In genomic region chr18:70373062-70373519, GRCh38 we compare ENCODE assay signal across 14 cellular contexts.
DNase-seq lines count a peak whose midpoint lies in the region; ATAC-seq and TF ChIP-seq lines count a peak whose summit lies in the region.
"Had no signal": no experiment of that assay in that cellular context is flagged by ENCODE, and none has a peak within 500 bp of the region (broad histone marks: within the 10 kb centered on the region; RNA-seq: fewer than 3 reads in every experiment).

No MANE protein-coding gene starts in this region.

- no peak overlapping the region for H3K4me3 ChIP-seq in endodermal cell (ENCODE audit: low read length)
- peak overlapping the region; percentile 39 for H3K4me3 ChIP-seq in osteoblast (ENCODE audit: insufficient read depth, low read length)
- H3K4me3 ChIP-seq in vagina = no peak overlapping the region
- H3K4me3 ChIP-seq: ascending aorta, heart left ventricle, Peyer's patch had no signal

- 77 to 80% methylated on average over 3 to 4 of the region's 4 CpGs for WGBS in endodermal cell (ENCODE audit: insufficient coverage in 1 of 2, insufficient read length in 1 of 2), 2 experiments

- in situ Hi-C loops in ACHN (cut with HindIII; ENCODE audit: low pct_ligation_motif_present, low pct_unique_long_range_greater_than_20kb, low sequenced_read_pairs) = no loop called here

- H3K4me1 Mint-ChIP-seq in endodermal cell = peaks cover 39% of the 10 kb centered on the region
- H3K4me1 Mint-ChIP-seq: activated CD4-positive, alpha-beta memory T cell treated with anti-CD3 and anti-CD28 coated beads, Interleukin-2, amount 10 ng/mL, durations not matched to agents 7 days and 5 days; naive thymus-derived CD4-positive, alpha-beta T cell had no signal

- peaks cover 3% of the 10 kb centered on the region for H3K9me3 Mint-ChIP-seq in endodermal cell
- H3K9me3 Mint-ChIP-seq: activated CD4-positive, alpha-beta memory T cell treated with anti-CD3 and anti-CD28 coated beads, Interleukin-2, amount 10 ng/mL, durations not matched to agents 7 days and 5 days had no signal

- H3K27me3 ChIP-seq in endodermal cell (ENCODE audit: control insufficient read depth, insufficient read depth, low read length, poor library complexity, severe bottlenecking) (no peaks in the 10 kb centered on the region), osteoblast (ENCODE audit: insufficient read depth, low read length) (no peaks in the 10 kb centered on the region), vagina (no peaks in the 10 kb centered on the region)
- H3K27me3 ChIP-seq: ascending aorta, heart left ventricle, Peyer's patch had no signal

- H3K9me3 ChIP-seq in endodermal cell (ENCODE audit: control insufficient read depth, low read length) = no peaks in the 10 kb centered on the region
- no peaks in the 10 kb centered on the region for H3K9me3 ChIP-seq in osteoblast (ENCODE audit: low read depth, low read length)
- H3K9me3 ChIP-seq in vagina = no peaks in the 10 kb centered on the region
- H3K9me3 ChIP-seq: ascending aorta, heart left ventricle, Peyer's patch had no signal

- TF ChIP-seq POLR2A in vagina (IDR thresholded peaks at IDR 0.05) = no peak

- peak overlapping the region; percentile 58 for H3K4me2 ChIP-seq in osteoblast (ENCODE audit: insufficient read depth, low read length)

- peak; percentile 96 for DNase-seq in GM04504 (ENCODE audit: low read depth)
- DNase-seq in endodermal cell = no peak
- DNase-seq in osteoblast (ENCODE audit: insufficient read length, low spot score, missing footprints) = peak; percentile 36
- DNase-seq in vagina (ENCODE audit: extremely low spot score in 2 of 2) = no peak
- no peak for DNase-seq in activated T-cell treated with anti-CD3 and anti-CD28 coated beads, Interleukin-2, amount 50 U/mL, for 1 hour
- DNase-seq in ACHN = no peak
- DNase-seq: activated CD4-positive, alpha-beta memory T cell treated with anti-CD3 and anti-CD28 coated beads, Interleukin-2, amount 10 ng/mL, durations not matched to agents 7 days and 5 days; heart left ventricle; MM.1S; naive thymus-derived CD4-positive, alpha-beta T cell had no signal

- no peaks in the 10 kb centered on the region for H3K36me3 ChIP-seq in endodermal cell (ENCODE audit: control insufficient read depth, insufficient read depth, low read length)
- no peaks in the 10 kb centered on the region for H3K36me3 ChIP-seq in osteoblast (ENCODE audit: insufficient read depth, low read length)
- H3K36me3 ChIP-seq in vagina = no peaks in the 10 kb centered on the region
- H3K36me3 ChIP-seq: ascending aorta, heart left ventricle, Peyer's patch had no signal

- no peaks in the 10 kb centered on the region for H3K79me2 ChIP-seq in osteoblast (ENCODE audit: insufficient read depth, low read length)

- H3K27ac Mint-ChIP-seq in endodermal cell = peak overlapping the region; percentile 13
- H3K27ac Mint-ChIP-seq: activated CD4-positive, alpha-beta memory T cell treated with anti-CD3 and anti-CD28 coated beads, Interleukin-2, amount 10 ng/mL, durations not matched to agents 7 days and 5 days; naive thymus-derived CD4-positive, alpha-beta T cell had no signal

- no peak for TF ChIP-seq CTCF in endodermal cell (conservative IDR thresholded peaks at IDR 0.05)
- no peak for TF ChIP-seq CTCF in osteoblast (IDR thresholded peaks at IDR 0.05; ENCODE audit: extremely low read depth, low read depth, low read length)
- no peak for TF ChIP-seq CTCF in vagina (IDR thresholded peaks at IDR 0.05)

- no peaks in the 10 kb centered on the region for H3K36me3 Mint-ChIP-seq in endodermal cell (ENCODE audit: low read depth)
- H3K36me3 Mint-ChIP-seq: naive thymus-derived CD4-positive, alpha-beta T cell had no signal

- peaks cover 3% of the 10 kb centered on the region for H3K27me3 Mint-ChIP-seq in endodermal cell (ENCODE audit: insufficient read depth)

- H3K4me1 ChIP-seq in endodermal cell (ENCODE audit: control insufficient read depth, insufficient read depth, low read length) (peaks cover 11% of the 10 kb centered on the region), osteoblast (ENCODE audit: insufficient read depth, low read length) (peaks cover 27% of the 10 kb centered on the region), vagina (no peaks in the 10 kb centered on the region)
- H3K4me1 ChIP-seq: ascending aorta, heart left ventricle had no signal

- H3K9ac ChIP-seq in endodermal cell (ENCODE audit: extremely low read depth, low read length, poor library complexity, severe bottlenecking) = no peak overlapping the region

- H2AFZ ChIP-seq in osteoblast (ENCODE audit: low read length) = peak overlapping the region; percentile 59

- H3K4me3 Mint-ChIP-seq in endodermal cell = no peak overlapping the region
- H3K4me3 Mint-ChIP-seq: activated CD4-positive, alpha-beta memory T cell treated with anti-CD3 and anti-CD28 coated beads, Interleukin-2, amount 10 ng/mL, durations not matched to agents 7 days and 5 days; naive thymus-derived CD4-positive, alpha-beta T cell had no signal

- H4K20me1 ChIP-seq in osteoblast (ENCODE audit: insufficient read depth, low read length) = no peaks in the 10 kb centered on the region

- intact Hi-C loops in vagina (cut with DNase I) = no loop called here

- no peak for ATAC-seq in HG03520 (IDR thresholded peaks at IDR 0.05; ENCODE audit: unreplicated experiment)
- ATAC-seq: heart left ventricle; naive thymus-derived CD4-positive, alpha-beta T cell had no signal

- no peak overlapping the region for H3K27ac ChIP-seq in endodermal cell (ENCODE audit: low read depth, low read length)
- peak overlapping the region; percentile 78 for H3K27ac ChIP-seq in osteoblast (ENCODE audit: low read depth, low read length)
- H3K27ac ChIP-seq in vagina = no peak overlapping the region
- H3K27ac ChIP-seq: ascending aorta, heart left ventricle had no signal

TF ChIP-seq in PFSK-1, 5 proteins besides CTCF, POLR2A, EP300 and RAD21:
- peak; percentile 55; the same call in 1 of the 2 replicates for TF ChIP-seq TAF1 (IDR thresholded peaks at IDR 0.05; ENCODE audit: borderline replicate concordance, insufficient read depth, low read length)
- TF ChIP-seq, protein P1, sequence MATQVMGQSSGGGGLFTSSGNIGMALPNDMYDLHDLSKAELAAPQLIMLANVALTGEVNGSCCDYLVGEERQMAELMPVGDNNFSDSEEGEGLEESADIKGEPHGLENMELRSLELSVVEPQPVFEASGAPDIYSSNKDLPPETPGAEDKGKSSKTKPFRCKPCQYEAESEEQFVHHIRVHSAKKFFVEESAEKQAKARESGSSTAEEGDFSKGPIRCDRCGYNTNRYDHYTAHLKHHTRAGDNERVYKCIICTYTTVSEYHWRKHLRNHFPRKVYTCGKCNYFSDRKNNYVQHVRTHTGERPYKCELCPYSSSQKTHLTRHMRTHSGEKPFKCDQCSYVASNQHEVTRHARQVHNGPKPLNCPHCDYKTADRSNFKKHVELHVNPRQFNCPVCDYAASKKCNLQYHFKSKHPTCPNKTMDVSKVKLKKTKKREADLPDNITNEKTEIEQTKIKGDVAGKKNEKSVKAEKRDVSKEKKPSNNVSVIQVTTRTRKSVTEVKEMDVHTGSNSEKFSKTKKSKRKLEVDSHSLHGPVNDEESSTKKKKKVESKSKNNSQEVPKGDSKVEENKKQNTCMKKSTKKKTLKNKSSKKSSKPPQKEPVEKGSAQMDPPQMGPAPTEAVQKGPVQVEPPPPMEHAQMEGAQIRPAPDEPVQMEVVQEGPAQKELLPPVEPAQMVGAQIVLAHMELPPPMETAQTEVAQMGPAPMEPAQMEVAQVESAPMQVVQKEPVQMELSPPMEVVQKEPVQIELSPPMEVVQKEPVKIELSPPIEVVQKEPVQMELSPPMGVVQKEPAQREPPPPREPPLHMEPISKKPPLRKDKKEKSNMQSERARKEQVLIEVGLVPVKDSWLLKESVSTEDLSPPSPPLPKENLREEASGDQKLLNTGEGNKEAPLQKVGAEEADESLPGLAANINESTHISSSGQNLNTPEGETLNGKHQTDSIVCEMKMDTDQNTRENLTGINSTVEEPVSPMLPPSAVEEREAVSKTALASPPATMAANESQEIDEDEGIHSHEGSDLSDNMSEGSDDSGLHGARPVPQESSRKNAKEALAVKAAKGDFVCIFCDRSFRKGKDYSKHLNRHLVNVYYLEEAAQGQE (IDR thresholded peaks at IDR 0.05; ENCODE audit: insufficient read depth in 1 of 2, low read depth in 2 of 2, low read length in 2 of 2) = 0 out of 4 replicates have a peak, but pooled peaks of 1 of the 2 experiments have one; percentile 56
- TF ChIP-seq FOXP2 (optimal IDR thresholded peaks at IDR 0.05; ENCODE audit: borderline replicate concordance, extremely low read depth, extremely low read length, insufficient read depth) = peak; percentile 25
- TF ChIP-seq SIN3A (IDR thresholded peaks at IDR 0.05; ENCODE audit: borderline replicate concordance, insufficient read depth, low read length) = peak; percentile 51; the same call in 1 of the 2 replicates
- TF ChIP-seq POLR2AphosphoS5 (IDR thresholded peaks at IDR 0.05; ENCODE audit: low read depth, low read length) = peak; percentile 66

Comparison
In these comparisons a context has a peak if more than half of its experiments do, and no peak if none do; other contexts are left out.
1. DNase-seq: peak in GM04504 (single experiment) and osteoblast (single experiment); none in endodermal cell (single experiment), vagina (0 of 2), activated T-cell treated with anti-CD3 and anti-CD28 coated beads, Interleukin-2, amount 50 U/mL, for 1 hour (single experiment) and ACHN (single experiment).